Comparison of ENCODE assay signal across 11 cellular contexts in the genomic region with DNA sequence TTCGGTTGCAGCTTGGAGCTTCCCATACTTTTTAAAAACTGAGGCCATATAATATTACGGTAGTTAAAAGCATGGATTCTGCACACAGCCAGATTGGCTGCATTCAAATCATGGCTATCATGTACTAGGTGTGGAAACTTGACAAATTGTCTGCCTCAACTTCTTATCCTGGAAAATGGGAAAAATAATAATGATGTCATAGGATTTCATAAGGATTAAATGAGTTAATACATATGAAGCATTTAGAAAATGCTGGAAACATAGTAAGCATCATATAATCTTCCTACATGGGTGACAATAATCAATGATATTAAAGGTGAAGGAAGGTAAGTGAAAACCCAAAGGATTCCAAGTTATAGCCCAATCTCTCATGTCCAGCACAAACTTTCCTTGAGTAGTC.
"Had no signal": no experiment of that assay in that cellular context is flagged by ENCODE, and none has a peak within 500 bp of the region (broad histone marks: within the 10 kb centered on the region; RNA-seq: fewer than 3 reads in every experiment).

No MANE protein-coding gene starts in this region.

- DNase-seq: GM23248, GOT3, H7, H9, HCEC 1CT, HFFc6 had no signal

- H3K27ac ChIP-seq: GM23248 had no signal

- FAIRE-seq: H1, H54 had no signal

- H3K4me2 ChIP-seq: GM23338 had no signal

- H3K9ac ChIP-seq: GM23248 had no signal

- H3K36me3 ChIP-seq: HAP-1 had no signal

- H2AFZ ChIP-seq: GM23248, GM23338 had no signal

- H3K4me3 ChIP-seq: GM23248, GM23338, HAP-1 had no signal

- H3K9me3 ChIP-seq: HAP-1 had no signal

- ATAC-seq: GM23338, HCT116 had no signal

- H3K4me1 ChIP-seq: HAP-1 had no signal
